Comparison of ENCODE assay signal across 35 cellular contexts in the genomic region with DNA sequence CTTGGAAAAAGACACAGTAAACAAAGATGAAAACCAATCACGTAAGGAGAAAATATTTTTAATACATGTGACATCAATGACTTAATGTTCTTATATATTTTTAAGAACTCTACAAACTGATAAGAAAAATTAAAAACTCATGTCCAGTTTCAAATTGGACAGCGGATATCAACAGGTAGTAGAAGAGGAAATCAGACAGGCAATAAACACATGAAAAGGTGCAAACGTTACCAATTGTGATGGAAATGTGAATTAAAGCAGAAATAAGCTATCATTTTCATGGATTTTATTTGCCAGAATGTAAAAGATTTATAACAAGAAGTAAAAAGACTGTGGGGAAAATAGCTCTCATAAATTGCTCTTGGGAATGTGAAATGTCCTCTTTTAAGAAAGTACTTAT.
"Had no signal": no experiment of that assay in that cellular context is flagged by ENCODE, and none has a peak within 500 bp of the region (broad histone marks: within the 10 kb centered on the region; RNA-seq: fewer than 3 reads in every experiment).

No MANE protein-coding gene starts in this region.

- H3K36me3 ChIP-seq: MG63 had no signal

- H3K27ac ChIP-seq: KMS-11 had no signal

- DNase-seq: Kasumi-1, KG1, MG63, MM.1S, MV-4-11, NCI-H1048, NCI-H1092, NCI-H1092 treated with DMSO at 0.1 percent for 48 hours, NCI-H1105, NCI-H1105 treated with DMSO at 0.1 percent for 48 hours, NCI-H1417, NCI-H1417 treated with DMSO at 0.1 percent for 48 hours, NCI-H1436, NCI-H1436 treated with DMSO at 0.1 percent for 48 hours, NCI-H146, NCI-H1694, NCI-H1694 treated with DMSO at 0.1 percent for 48 hours, NCI-H187, NCI-H187 treated with DMSO at 0.1 percent for 48 hours, NCI-H1930, NCI-H2029, NCI-H2029 treated with DMSO at 0.1 percent for 48 hours, NCI-H2081, NCI-H2081 treated with DMSO at 0.1 percent for 48 hours, NCI-H2107, NCI-H2171, NCI-H2171 treated with DMSO at 0.1 percent for 48 hours, NCI-H2227 treated with DMSO at 0.1 percent for 48 hours, NCI-H226, NCI-H345, NCI-H446, NCI-H446 treated with DMSO at 0.1 percent for 48 hours, NCI-H510A, NCI-H510A treated with DMSO at 0.1 percent for 48 hours had no signal

- H3K4me3 ChIP-seq: MG63 had no signal

- H3K27me3 ChIP-seq: MG63 had no signal

- H3K9ac ChIP-seq: KMS-11 had no signal

- H3K4me2 ChIP-seq: KMS-11 had no signal

- H3K9me3 ChIP-seq: MG63 had no signal
